Comparison of ENCODE assay signal across 10 cellular contexts in the genomic region with DNA sequence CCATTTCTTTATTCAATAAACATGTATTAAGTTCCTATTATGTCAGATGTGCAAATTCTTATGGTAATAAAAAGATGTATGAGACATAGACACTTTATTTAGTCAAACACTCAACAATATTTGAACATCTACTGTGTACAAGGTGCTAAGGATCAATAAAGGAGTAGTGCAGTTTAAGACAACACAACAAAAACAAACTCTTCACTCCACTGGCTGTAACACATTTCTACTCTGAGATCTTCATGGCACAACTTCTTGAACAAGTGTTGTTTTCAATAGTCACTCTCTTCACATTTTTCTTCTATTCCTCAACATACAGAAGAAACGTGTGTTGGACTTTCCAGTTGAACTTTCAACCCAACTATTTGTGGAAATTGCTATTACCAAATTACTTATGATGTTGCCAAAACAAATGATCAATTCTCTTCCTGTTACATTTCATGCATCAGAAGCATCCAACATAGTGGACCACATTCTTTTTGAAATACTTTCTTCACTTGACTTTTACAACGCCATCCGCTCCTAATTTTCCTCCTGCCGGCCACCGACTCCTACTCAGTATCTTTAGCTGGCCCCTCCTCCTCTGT. TPM values are rescaled to one million over a fixed set of nuclear protein-coding genes. Genes with fewer than 3 reads are reported as not detected.
"Had no signal": no experiment of that assay in that cellular context is flagged by ENCODE, and none has a peak within 500 bp of the region (broad histone marks: within the 10 kb centered on the region; RNA-seq: fewer than 3 reads in every experiment).

No MANE protein-coding gene starts in this region.

- H3K27ac ChIP-seq: HL-60, KMS-11 had no signal

- ATAC-seq: K562 had no signal

- FAIRE-seq: HTR-8/SVneo, K562 had no signal

- H3K4me3 ChIP-seq: K562 had no signal

- H3K4me2 ChIP-seq: KMS-11 had no signal

- H3K9ac ChIP-seq: KMS-11 had no signal

- DNase-seq: IMR-90, KBM-7, KG1 had no signal

RNA-seq across cellular contexts. Expression of a gene that starts 25.4 kb away (rescaled TPM):
- total RNA-seq: HT-29, HT1080, IMR-90, K562 had no signal
- polyA plus RNA-seq: IgD-negative memory B cell, IMR-90, K562 had no signal
